20 cellular contexts compared by ENCODE assay signal in genomic region chr5:113237893-113238292, GRCh38.
DNase-seq lines count a peak whose midpoint lies in the region; ATAC-seq, FAIRE-seq and TF ChIP-seq lines count a peak whose summit lies in the region.
"Had no signal": no experiment of that assay in that cellular context is flagged by ENCODE, and none has a peak within 500 bp of the region (broad histone marks: within the 10 kb centered on the region; RNA-seq: fewer than 3 reads in every experiment).

No MANE protein-coding gene starts in this region.

- H3K4me3 Mint-ChIP-seq in nephron: peak overlapping the region in 1 of 3 experiments; percentile 3

- peaks cover 69% of the 10 kb centered on the region for H3K4me1 Mint-ChIP-seq in nephron

- H3K27me3 Mint-ChIP-seq in nephron (ENCODE audit: low read depth): no peaks in the 10 kb centered on the region

- H3K36me3 Mint-ChIP-seq in nephron (ENCODE audit: low read depth): no peaks in the 10 kb centered on the region

- H3K27ac ChIP-seq in OCI-LY3 (ENCODE audit: low read length): no peak overlapping the region
- H3K27ac ChIP-seq: C4-2B, GM23248 had no signal

- H3K4me1 ChIP-seq in OCI-LY3 (ENCODE audit: low read length) (peaks cover 3% of the 10 kb centered on the region; the same call in 1 of the 2 replicates), adipocyte (ENCODE audit: control insufficient read depth, insufficient read depth, low read length) (peaks cover 21% of the 10 kb centered on the region)

- no peaks in the 10 kb centered on the region for H4K20me1 ChIP-seq in OCI-LY3 (ENCODE audit: insufficient read depth, low read length)

- TF ChIP-seq CTCF in OCI-LY3 (IDR thresholded peaks at IDR 0.05; ENCODE audit: low read depth, low read length) (no peak), nephron (IDR thresholded peaks at IDR 0.05; ENCODE audit: unreplicated experiment in 3 of 3) (no peak)

- H3K36me3 ChIP-seq in OCI-LY3 (replicated peaks; ENCODE audit: low read depth, low read length) (no peaks in the 10 kb centered on the region), adipocyte (ENCODE audit: control insufficient read depth, insufficient read depth, low read length, severe bottlenecking) (no peaks in the 10 kb centered on the region)

- H3K9me3 ChIP-seq in OCI-LY3 (ENCODE audit: insufficient read depth, low read length): no peaks in the 10 kb centered on the region
- H3K9me3 ChIP-seq in adipocyte (ENCODE audit: control insufficient read depth, low read length): no peaks in the 10 kb centered on the region

- DNase-seq in H54 (ENCODE audit: insufficient read length, low spot score) (no peak), adipocyte (ENCODE audit: low read depth) (no peak), ACHN (no peak), left colon (no peak)
- DNase-seq in stimulated activated CD4-positive, alpha-beta T cell treated with anti-CD3 and anti-CD28 coated beads, Interleukin-4, amount 100 ng/mL, for 4 hours: no peak
- DNase-seq: DMS153; GDM1; GM23248; KBM-7; NCI-H1105; NCI-H1694; NCI-H2107; NCI-H526; NK-92 treated with Interleukin-12 subunit alpha and Interleukin-12 subunit beta, amount 100 ng/mL, for 24 hours had no signal

- H3K79me2 ChIP-seq in OCI-LY3 (ENCODE audit: low read length): no peaks in the 10 kb centered on the region

- intact Hi-C loops in left colon (cut with DNase I, micrococcal nuclease): no loop called here

- H3K9ac ChIP-seq in OCI-LY3 (ENCODE audit: low read length): no peak overlapping the region
- H3K9ac ChIP-seq in adipocyte (ENCODE audit: low read length): peak overlapping the region; percentile 37
- H3K9ac ChIP-seq: GM23248 had no signal

- H3K27ac Mint-ChIP-seq in nephron: peak overlapping the region; percentile 28 to 36 (median 31)

- ATAC-seq in left colon: no peak
- ATAC-seq: HepG2, Right ventricle myocardium inferior had no signal

- H3K4me3 ChIP-seq in OCI-LY3 (ENCODE audit: low read length): no peak overlapping the region
- peak overlapping the region; percentile 7 for H3K4me3 ChIP-seq in adipocyte (ENCODE audit: low read length)
- H3K4me3 ChIP-seq: GM23248 had no signal

- in situ Hi-C loops in ACHN (cut with HindIII; ENCODE audit: low pct_ligation_motif_present, low pct_unique_long_range_greater_than_20kb, low sequenced_read_pairs): no loop called here

- TF ChIP-seq POLR2A in H54 (IDR thresholded peaks at IDR 0.05; ENCODE audit: low read depth, low read length): no peak

- peak; percentile 11 for FAIRE-seq in H54 (lab: Jason Lieb, UNC)
- FAIRE-seq: HepG2, RCC 7860 had no signal

- H3K27me3 ChIP-seq in OCI-LY3 (ENCODE audit: low read depth, low read length) (no peaks in the 10 kb centered on the region), adipocyte (replicated peaks; ENCODE audit: control insufficient read depth, insufficient read depth, low read length) (no peaks in the 10 kb centered on the region)

- peak overlapping the region; percentile 35 for H3K4me2 ChIP-seq in OCI-LY3 (ENCODE audit: low read length)

- no peak overlapping the region for H2AFZ ChIP-seq in OCI-LY3 (ENCODE audit: low read depth, low read length)
- H2AFZ ChIP-seq: GM23248 had no signal

- no peaks in the 10 kb centered on the region for H3K9me3 Mint-ChIP-seq in nephron
